ENCODE assay signal across 22 cellular contexts in the genomic region with DNA sequence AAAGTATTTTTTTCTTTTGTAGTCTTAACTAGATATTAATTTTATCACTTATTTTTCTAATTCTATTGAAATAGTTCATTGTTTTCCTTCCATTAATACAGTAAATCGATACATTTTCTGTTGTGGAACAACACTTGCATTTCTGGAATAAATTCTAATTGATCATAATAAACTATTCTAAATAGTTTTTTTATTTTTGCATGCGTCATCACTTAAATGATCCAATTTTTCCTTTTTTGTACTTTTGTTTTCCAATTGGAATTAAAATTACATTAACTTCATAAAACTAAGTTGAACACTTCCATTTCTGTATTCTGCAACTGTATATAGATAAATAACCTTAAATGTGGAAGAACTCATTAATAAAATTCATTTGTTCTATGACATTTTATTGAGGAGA.
A peak's percentile ranks its signal among the peaks of the same experiment; 100 is the strongest.
DNase-seq lines count a peak whose midpoint lies in the region; FAIRE-seq and TF ChIP-seq lines count a peak whose summit lies in the region.
"Had no signal": no experiment of that assay in that cellular context is flagged by ENCODE, and none has a peak within 500 bp of the region (broad histone marks: within the 10 kb centered on the region; RNA-seq: fewer than 3 reads in every experiment).

No MANE protein-coding gene starts in this region.

- H3K4me1 ChIP-seq in osteoblast (ENCODE audit: insufficient read depth, low read length): no peaks in the 10 kb centered on the region

- no peak overlapping the region for H3K4me3 ChIP-seq in osteoblast (ENCODE audit: insufficient read depth, low read length)
- H3K4me3 ChIP-seq: GM12878, GM23248 had no signal

- H2AFZ ChIP-seq in osteoblast (ENCODE audit: low read length): no peak overlapping the region
- H2AFZ ChIP-seq: GM23248 had no signal

- intact Hi-C loops in MCF 10A (cut with micrococcal nuclease): no loop called here

- H3K9me3 ChIP-seq in osteoblast (ENCODE audit: low read depth, low read length): no peaks in the 10 kb centered on the region

- no peaks in the 10 kb centered on the region for H3K36me3 Mint-ChIP-seq in MCF 10A (ENCODE audit: insufficient read depth, unreplicated experiment)
- H3K36me3 Mint-ChIP-seq: CD4-positive, alpha-beta memory T cell had no signal

- no TSS peak for BruUV-seq in MCF 10A (replicated peaks; lab: Mats Ljungman, UMichigan)

- no peak for TF ChIP-seq CTCF in osteoblast (IDR thresholded peaks at IDR 0.05; ENCODE audit: extremely low read depth, low read depth, low read length)
- no peak for TF ChIP-seq CTCF in MCF 10A (IDR thresholded peaks at IDR 0.05; ENCODE audit: unreplicated experiment)

- CTCF ChIA-PET in MCF 10A (lab: Yijun Ruan, JAX): no interaction called here

- no peak overlapping the region for H3K4me2 ChIP-seq in osteoblast (ENCODE audit: insufficient read depth, low read length)

- H3K27me3 Mint-ChIP-seq in MCF 10A (ENCODE audit: insufficient read depth, unreplicated experiment): no peaks in the 10 kb centered on the region

- H3K27ac Mint-ChIP-seq in MCF 10A (ENCODE audit: low read depth, unreplicated experiment): no peak overlapping the region
- H3K27ac Mint-ChIP-seq: CD4-positive, alpha-beta memory T cell had no signal

- POLR2A ChIA-PET in MCF 10A (lab: Yijun Ruan, JAX): no interaction called here

- H4K20me1 ChIP-seq in osteoblast (ENCODE audit: insufficient read depth, low read length): no peaks in the 10 kb centered on the region

- H3K79me2 ChIP-seq in osteoblast (ENCODE audit: insufficient read depth, low read length): no peaks in the 10 kb centered on the region

- H3K27me3 ChIP-seq in osteoblast (ENCODE audit: insufficient read depth, low read length): no peaks in the 10 kb centered on the region

- no peaks in the 10 kb centered on the region for H3K9me3 Mint-ChIP-seq in MCF 10A (ENCODE audit: unreplicated experiment)

- peaks cover 6% of the 10 kb centered on the region for H3K4me1 Mint-ChIP-seq in MCF 10A (ENCODE audit: insufficient read depth, unreplicated experiment)

- H3K27ac ChIP-seq in osteoblast (ENCODE audit: low read depth, low read length): no peak overlapping the region
- H3K27ac ChIP-seq: GM23248 had no signal

- no peaks in the 10 kb centered on the region for H3K36me3 ChIP-seq in osteoblast (ENCODE audit: insufficient read depth, low read length)

- FAIRE-seq in A204.1 (lab: Jason Lieb, UNC) (peak; percentile 78), G401.6 (lab: Jason Lieb, UNC) (peak; percentile 63), TTC549 (lab: Jason Lieb, UNC) (peak; percentile 72)
- FAIRE-seq: GM12878, GM19239, H1 had no signal

- no peak overlapping the region for H3K4me3 Mint-ChIP-seq in MCF 10A (ENCODE audit: unreplicated experiment)
- H3K4me3 Mint-ChIP-seq: CD4-positive, alpha-beta memory T cell had no signal

- peak; percentile 18 for DNase-seq in osteoblast (ENCODE audit: insufficient read length, low spot score, missing footprints)
- DNase-seq in MCF 10A (ENCODE audit: unreplicated experiment): no peak
- DNase-seq in SKM-1 (lab: John Stamatoyannopoulos, UW; ENCODE audit: unreplicated experiment): no peak
- no peak for DNase-seq in NK-92 (lab: John Stamatoyannopoulos, UW; ENCODE audit: unreplicated experiment)
- no peak for DNase-seq in hepatic stellate cell (ENCODE audit: low spot score)
- DNase-seq: 8988T; C1 segment of cervical spinal cord; Calu3; CD4-positive, alpha-beta memory T cell; COR-L47; DMS153; DND-41; GDM1; GM23248; H7; HCEC 1CT had no signal
